Comparison of ENCODE assay signal across 8 cellular contexts in genomic region chr1:19439464-19440171, GRCh38. TPM values are rescaled to one million over a fixed set of nuclear protein-coding genes. Genes with fewer than 3 reads are reported as not detected.
DNase-seq lines count a peak whose midpoint lies in the region; ATAC-seq and TF ChIP-seq lines count a peak whose summit lies in the region.

No MANE protein-coding gene starts in this region.

- H3K36me3 ChIP-seq in body of pancreas (replicated peaks in 1 of 2; ENCODE audit: insufficient read depth in 1 of 2, low read depth in 2 of 2) (no peaks in the 10 kb centered on the region), upper lobe of right lung (no peaks in the 10 kb centered on the region)

- ATAC-seq in body of pancreas (no peak), upper lobe of right lung (no peak), omental fat pad (ENCODE audit: low FRiP score) (no peak), HG02571 (IDR thresholded peaks at IDR 0.05; ENCODE audit: unreplicated experiment) (no peak)

- 64 to 69% methylated on average over 13 of the region's 13 CpGs for WGBS in body of pancreas, 2 donors

- TF ChIP-seq CTCF in C4-2B (conservative IDR thresholded peaks at IDR 0.05) (no peak), body of pancreas (IDR thresholded peaks at IDR 0.05) (no peak), upper lobe of right lung (IDR thresholded peaks at IDR 0.05) (peak; percentile 25), omental fat pad (IDR thresholded peaks at IDR 0.05) (no peak)

- intact Hi-C loops in body of pancreas (cut with DNase I) (no loop called here), upper lobe of right lung (cut with DNase I) (no loop called here)

- no peak overlapping the region for H3K4me3 ChIP-seq in body of pancreas
- no peak overlapping the region for H3K4me3 ChIP-seq in upper lobe of right lung

- TF ChIP-seq POLR2A in body of pancreas (IDR thresholded peaks at IDR 0.05) = no peak

- H3K9me3 ChIP-seq in body of pancreas = no peaks in the 10 kb centered on the region
- no peaks in the 10 kb centered on the region for H3K9me3 ChIP-seq in upper lobe of right lung

- peak overlapping the region; percentile 16; the same call in 1 of the 2 replicates for H3K27ac ChIP-seq in C4-2B
- H3K27ac ChIP-seq in body of pancreas = peak overlapping the region in 3 of 4 donors; percentile 8 to 70 (median 34)
- H3K27ac ChIP-seq in upper lobe of right lung = peak overlapping the region; percentile 86

- H3K27me3 ChIP-seq in body of pancreas (no peaks in the 10 kb centered on the region), upper lobe of right lung (no peaks in the 10 kb centered on the region)

- H3K4me1 ChIP-seq in body of pancreas = peaks cover 45% of the 10 kb centered on the region
- H3K4me1 ChIP-seq in upper lobe of right lung = peaks cover 83% of the 10 kb centered on the region

- DNase-seq in NCI-H2196 treated with DMSO at 0.1 percent for 48 hours (lab: John Stamatoyannopoulos, UW; ENCODE audit: unreplicated experiment) = peak; percentile 32
- DNase-seq in body of pancreas = no peak
- peak; percentile 60 for DNase-seq in left kidney (ENCODE audit: low read depth, low spot score)
- DNase-seq in upper lobe of right lung = no peak
- DNase-seq in omental fat pad (ENCODE audit: low spot score) = no peak
- DNase-seq in LoVo (ENCODE audit: low spot score) = no peak

RNA-seq across cellular contexts. Expression of gene CAPZB, which starts 45.7 kb away (rescaled TPM):
- 10 to 100 TPM; 35.5 to 54.1 TPM for total RNA-seq in body of pancreas
- 237 TPM for total RNA-seq in upper lobe of right lung
- 100 to 1,000 TPM in 3 of 4 donors, 10 to 100 TPM in 1; 98.0 to 130 (median 120) TPM for total RNA-seq in omental fat pad

Comparison
In these comparisons a context has a peak if more than half of its experiments do, and no peak if none do; other contexts are left out.
1. H3K27ac ChIP-seq: peak in every context shown above with its lines; median percentile 86 in upper lobe of right lung; 34 in body of pancreas; 16 in C4-2B.
2. DNase-seq: peak in NCI-H2196 treated with DMSO at 0.1 percent for 48 hours (single experiment) and left kidney (single experiment); none in body of pancreas (0 of 4), upper lobe of right lung (single experiment), omental fat pad (single experiment) and LoVo (single experiment).